Comparison of ENCODE assay signal across 10 cellular contexts in genomic region chr12:62522984-62523383, GRCh38. TPM values are rescaled to one million over a fixed set of nuclear protein-coding genes. Genes with fewer than 3 reads are reported as not detected.
DNase-seq lines count a peak whose midpoint lies in the region; ATAC-seq and TF ChIP-seq lines count a peak whose summit lies in the region.
"Had no signal": no experiment of that assay in that cellular context is flagged by ENCODE, and none has a peak within 500 bp of the region (broad histone marks: within the 10 kb centered on the region; RNA-seq: fewer than 3 reads in every experiment).

No MANE protein-coding gene starts in this region.

- TF ChIP-seq EP300 in esophagus muscularis mucosa (IDR thresholded peaks at IDR 0.05) = no peak

- no peak overlapping the region for H3K9ac ChIP-seq in OCI-LY3 (ENCODE audit: low read length)

- peak; percentile 49 for ATAC-seq in GM21390 (IDR thresholded peaks at IDR 0.05; ENCODE audit: unreplicated experiment)

- peak in 2 of 3 experiments; percentile 5 to 52 for DNase-seq in NCI-H1417 (lab: John Stamatoyannopoulos, UW)
- DNase-seq in NCI-H1417 treated with DMSO at 0.1 percent for 48 hours (lab: John Stamatoyannopoulos, UW) = no peak
- peak; percentile 49 for DNase-seq in medulla oblongata (ENCODE audit: extremely low spot score)
- no peak for DNase-seq in NCI-H187 treated with DMSO at 0.1 percent for 48 hours (lab: John Stamatoyannopoulos, UW)
- no peak for DNase-seq in esophagus muscularis mucosa (ENCODE audit: extremely low spot score)
- DNase-seq in effector CD4-positive, alpha-beta T cell = no peak
- DNase-seq: mesenchymal stem cell, NCI-H1048 had no signal

- H3K36me3 ChIP-seq in OCI-LY3 (replicated peaks; ENCODE audit: low read depth, low read length) (no peaks in the 10 kb centered on the region), esophagus muscularis mucosa (peaks cover 0 to 16% (median 7%) of the 10 kb centered on the region in 4 donors)

- WGBS in esophagus muscularis mucosa = 91% methylated on average over 2 of the region's 2 CpGs

- H4K20me1 ChIP-seq in OCI-LY3 (ENCODE audit: insufficient read depth, low read length) = no peaks in the 10 kb centered on the region

- TF ChIP-seq CTCF in OCI-LY3 (IDR thresholded peaks at IDR 0.05; ENCODE audit: low read depth, low read length) (peak; percentile 17; the same call in 1 of the 2 replicates), esophagus muscularis mucosa (IDR thresholded peaks at IDR 0.05) (no peak)

- TF ChIP-seq POLR2A in esophagus muscularis mucosa (IDR thresholded peaks at IDR 0.05; ENCODE audit: low read depth) = no peak

- no peak overlapping the region for H3K4me2 ChIP-seq in OCI-LY3 (ENCODE audit: low read length)

- no peak overlapping the region for H2AFZ ChIP-seq in OCI-LY3 (ENCODE audit: low read depth, low read length)

- H3K4me1 ChIP-seq in OCI-LY3 (ENCODE audit: low read length) = no peaks in the 10 kb centered on the region
- no peaks in the 10 kb centered on the region for H3K4me1 ChIP-seq in esophagus muscularis mucosa

- no peaks in the 10 kb centered on the region for H3K79me2 ChIP-seq in OCI-LY3 (ENCODE audit: low read length)

- H3K4me3 ChIP-seq in OCI-LY3 (ENCODE audit: low read length) (no peak overlapping the region), esophagus muscularis mucosa (no peak overlapping the region)

- H3K27me3 ChIP-seq in OCI-LY3 (ENCODE audit: low read depth, low read length) (no peaks in the 10 kb centered on the region), esophagus muscularis mucosa (no peaks in the 10 kb centered on the region)

- H3K27ac ChIP-seq in OCI-LY3 (ENCODE audit: low read length) (no peak overlapping the region), esophagus muscularis mucosa (replicated peaks in 1 of 4) (no peak overlapping the region)

- no peaks in the 10 kb centered on the region for H3K9me3 ChIP-seq in OCI-LY3 (ENCODE audit: insufficient read depth, low read length)
- H3K9me3 ChIP-seq in esophagus muscularis mucosa = no peaks in the 10 kb centered on the region

- intact Hi-C loops in esophagus muscularis mucosa (cut with DNase I) = no loop called here

RNA-seq across cellular contexts. Expression of gene MON2, which starts 56.4 kb away (rescaled TPM):
- total RNA-seq in esophagus muscularis mucosa = 10 to 100 TPM; 21.5 to 47.3 (median 30.8) TPM

Comparison
In these comparisons a context has a peak if more than half of its experiments do, and no peak if none do; other contexts are left out.
1. DNase-seq: peak in NCI-H1417 (2 of 3) and medulla oblongata (single experiment); none in NCI-H1417 treated with DMSO at 0.1 percent for 48 hours (single experiment), NCI-H187 treated with DMSO at 0.1 percent for 48 hours (single experiment), esophagus muscularis mucosa (single experiment) and effector CD4-positive, alpha-beta T cell (single experiment).